18 cellular contexts compared by ENCODE assay signal in genomic region chr5:59615272-59615671, GRCh38.
DNase-seq lines count a peak whose midpoint lies in the region; ATAC-seq and TF ChIP-seq lines count a peak whose summit lies in the region.
"Had no signal": no experiment of that assay in that cellular context is flagged by ENCODE, and none has a peak within 500 bp of the region (broad histone marks: within the 10 kb centered on the region; RNA-seq: fewer than 3 reads in every experiment).

No MANE protein-coding gene starts in this region.

- H3K36me3 ChIP-seq in IMR-90 (ENCODE audit: control insufficient read depth, insufficient read depth, low read length) (no peaks in the 10 kb centered on the region), adipocyte (ENCODE audit: control insufficient read depth, insufficient read depth, low read length, severe bottlenecking) (no peaks in the 10 kb centered on the region)

- H2AK5ac ChIP-seq in IMR-90 (ENCODE audit: low read depth, low read length) = no peak overlapping the region

- CTCF ChIA-PET in IMR-90 (lab: Yijun Ruan, JAX) = no interaction called here

- H2BK120ac ChIP-seq in IMR-90 (ENCODE audit: low read depth, low read length) = no peak overlapping the region

- H2BK5ac ChIP-seq in IMR-90 (ENCODE audit: low read depth, low read length, poor library complexity, severe bottlenecking) = no peak overlapping the region

- H2AK9ac ChIP-seq in IMR-90 (replicated peaks; ENCODE audit: low read depth, low read length, poor library complexity) = no peak overlapping the region

- no peak overlapping the region for H3K18ac ChIP-seq in IMR-90 (ENCODE audit: low read depth, low read length)

- ATAC-seq in IMR-90 (ENCODE audit: low read depth) = peak; percentile 24; the same call in 1 of the 2 replicates
- ATAC-seq: activated CD8-positive, alpha-beta T cell treated with anti-CD3 and anti-CD28 coated beads, Interleukin-2, amount 10 ng/mL, durations not matched to agents 7 days and 5 days; HCT116; left colon had no signal

- H4K5ac ChIP-seq in IMR-90 (ENCODE audit: low read depth, low read length) = no peak overlapping the region

- no peaks in the 10 kb centered on the region for H4K20me1 ChIP-seq in IMR-90 (ENCODE audit: insufficient read depth, low read length)

- H3K4me1 ChIP-seq in IMR-90 (ENCODE audit: control insufficient read depth, insufficient read depth, low read length) (no peaks in the 10 kb centered on the region), adipocyte (ENCODE audit: control insufficient read depth, insufficient read depth, low read length) (peaks cover 13% of the 10 kb centered on the region)

- H3K14ac ChIP-seq in IMR-90 (replicated peaks; ENCODE audit: low read depth, low read length) = no peak overlapping the region

- H3K27me3 ChIP-seq in IMR-90 (ENCODE audit: control insufficient read depth, insufficient read depth, low read length) = no peaks in the 10 kb centered on the region
- no peaks in the 10 kb centered on the region for H3K27me3 ChIP-seq in adipocyte (replicated peaks; ENCODE audit: control insufficient read depth, insufficient read depth, low read length)

- no TSS peak for BruUV-seq in IMR-90 (replicated peaks; lab: Mats Ljungman, UMichigan)

- H3K23ac ChIP-seq in IMR-90 (ENCODE audit: low read depth, low read length) = no peak overlapping the region

- no peak overlapping the region for H3K4me2 ChIP-seq in IMR-90 (ENCODE audit: low read depth, low read length)

- no peak overlapping the region for H3K4ac ChIP-seq in IMR-90 (ENCODE audit: low read depth, low read length)

- in situ Hi-C loops in IMR-90 (cut with MboI; ENCODE audit: low sequenced_read_pairs) = no loop called here

- TF ChIP-seq RAD21 in IMR-90 (IDR thresholded peaks at IDR 0.05; ENCODE audit: low read length) = no peak

- dilution Hi-C loops in IMR-90 (cut with HindIII; ENCODE audit: low sequenced_read_pairs, unreplicated experiment) = no loop called here

- no peak overlapping the region for H2AFZ ChIP-seq in IMR-90 (replicated peaks; ENCODE audit: low read length, poor library complexity)

- intact Hi-C loops in IMR-90 (cut with micrococcal nuclease) = no loop called here

- no peak for TF ChIP-seq CTCF in IMR-90 (conservative IDR thresholded peaks at IDR 0.05; ENCODE audit: low read depth, low read length)

- peak; percentile 65 for DNase-seq in A172 (ENCODE audit: low spot score)
- no peak for DNase-seq in IMR-90
- DNase-seq in adipocyte (ENCODE audit: low read depth) = peak; percentile 41
- peak; percentile 3 for DNase-seq in fibroblast of the conjunctiva (ENCODE audit: low read depth)
- DNase-seq in DMS153 (lab: John Stamatoyannopoulos, UW) = no peak
- no peak for DNase-seq in NK-92 (lab: John Stamatoyannopoulos, UW; ENCODE audit: unreplicated experiment)
- no peak for DNase-seq in NCI-H82 treated with DMSO at 0.1 percent for 48 hours (lab: John Stamatoyannopoulos, UW; ENCODE audit: unreplicated experiment)
- DNase-seq in GOT3 (lab: John Stamatoyannopoulos, UW) = no peak
- DNase-seq: activated CD8-positive, alpha-beta T cell treated with anti-CD3 and anti-CD28 coated beads, Interleukin-2, amount 10 ng/mL, durations not matched to agents 7 days and 5 days; CD8-positive, alpha-beta memory T cell; hippocampal formation; left colon; NCI-H1105 treated with DMSO at 0.1 percent for 48 hours; NCI-H446; small intestine; stimulated activated naive CD4-positive, alpha-beta T cell had no signal

- H3K9me1 ChIP-seq in IMR-90 (ENCODE audit: insufficient read depth, low read length) = no peaks in the 10 kb centered on the region

- H3K56ac ChIP-seq in IMR-90 (ENCODE audit: extremely low read depth, insufficient read depth, low read length) = no peak overlapping the region

- H2BK15ac ChIP-seq in IMR-90 (ENCODE audit: low read depth, low read length) = no peak overlapping the region

- no peak for TF ChIP-seq POLR2A in IMR-90 (IDR thresholded peaks at IDR 0.05; ENCODE audit: low read depth, low read length)

- no peaks in the 10 kb centered on the region for H3K79me1 ChIP-seq in IMR-90 (ENCODE audit: low read depth in 1 of 2, low read length in 2 of 2)

- WGBS in IMR-90 (ENCODE audit: extremely low coverage in 2 of 2, insufficient read length in 1 of 2), 2 experiments = no CpG with 5 or more reads among the region's 1 CpG

- H3K4me3 ChIP-seq in IMR-90 (ENCODE audit: insufficient read depth, low read depth, low read length) (no peak overlapping the region), adipocyte (ENCODE audit: low read length) (no peak overlapping the region)

- no peak overlapping the region for H3K9ac ChIP-seq in IMR-90 (ENCODE audit: low read depth, low read length)
- peak overlapping the region; percentile 14 for H3K9ac ChIP-seq in adipocyte (ENCODE audit: low read length)

- POLR2A ChIA-PET in IMR-90 (lab: Charles Lee; ENCODE audit: unreplicated experiment) = no interaction called here

- H3K9me3 ChIP-seq in IMR-90 (ENCODE audit: control insufficient read depth, insufficient read depth, low read length) (no peaks in the 10 kb centered on the region), adipocyte (ENCODE audit: control insufficient read depth, low read length) (no peaks in the 10 kb centered on the region)

- H3K27ac ChIP-seq in IMR-90 (ENCODE audit: insufficient read depth, low read length) = no peak overlapping the region
- H3K27ac ChIP-seq: epithelial cell of prostate had no signal

- no peak overlapping the region for H4K8ac ChIP-seq in IMR-90 (ENCODE audit: low read depth in 2 of 2, low read length in 2 of 2)

- H2BK20ac ChIP-seq in IMR-90 (ENCODE audit: low read depth, low read length) = no peak overlapping the region

- no peak overlapping the region for H4K91ac ChIP-seq in IMR-90 (ENCODE audit: insufficient read depth, low read depth, low read length)

TF ChIP-seq in IMR-90, 13 proteins besides CTCF, POLR2A, EP300 and RAD21:
- TF ChIP-seq MXI1 (IDR thresholded peaks at IDR 0.05; ENCODE audit: borderline replicate concordance, low read depth, low read length) (no peak), MAFK (IDR thresholded peaks at IDR 0.05; ENCODE audit: low read depth, low read length) (peak; percentile 95), MAZ (IDR thresholded peaks at IDR 0.05; ENCODE audit: borderline replicate concordance, low read depth, low read length) (no peak)

Comparison
In these comparisons a context has a peak if more than half of its experiments do, and no peak if none do; other contexts are left out.
1. DNase-seq: peak in A172 (single experiment), adipocyte (single experiment) and fibroblast of the conjunctiva (single experiment); none in IMR-90 (single experiment), DMS153 (single experiment), NK-92 (single experiment), NCI-H82 treated with DMSO at 0.1 percent for 48 hours (single experiment) and GOT3 (single experiment).